In genomic region chr16:58490100-58490499, GRCh38 we compare ENCODE assay signal across 35 cellular contexts.
"Had no signal": no experiment of that assay in that cellular context is flagged by ENCODE, and none has a peak within 500 bp of the region (broad histone marks: within the 10 kb centered on the region; RNA-seq: fewer than 3 reads in every experiment).

No MANE protein-coding gene starts in this region.

- FAIRE-seq: K562 had no signal

- H3K27me3 ChIP-seq: brain microvascular endothelial cell, Peyer's patch had no signal

- H3K4me3 ChIP-seq: K562, Peyer's patch had no signal

- DNase-seq: activated B cell treated with CpG ODN at 0.5 μM for 24 hours; activated CD4-positive, alpha-beta memory T cell treated with anti-CD3 and anti-CD28 coated beads for 36 hours; activated CD4-positive, alpha-beta T cell treated with anti-CD3 and anti-CD28 coated beads for 4 hours; activated CD4-positive, alpha-beta T cell treated with anti-CD3 and anti-CD28 coated beads, Interleukin-2, amount 50 U/mL, for 1 hour; activated CD4-positive, CD25-positive, alpha-beta regulatory T cell treated with anti-CD3 and anti-CD28 coated beads, Interleukin-2, amount 50 U/mL, for 72 hours; activated CD8-positive, alpha-beta memory T cell treated with anti-CD3 and anti-CD28 coated beads, Interleukin-2, amount 50 U/mL, for 4 hours; activated gamma-delta T cell treated with Interleukin-2 at 50 U/mL for 16 hours; activated naive CD4-positive, alpha-beta T cell treated with anti-CD3 and anti-CD28 coated beads, Interleukin-2, amount 10 ng/mL, durations not matched to agents 7 days and 5 days; activated naive CD8-positive, alpha-beta T cell treated with anti-CD3 and anti-CD28 coated beads, Interleukin-2, amount 50 U/mL, for 24 hours; activated T-cell treated with anti-CD3 and anti-CD28 coated beads for 4 hours; activated T-cell treated with anti-CD3 and anti-CD28 coated beads, Interleukin-2, amount 50 U/mL, for 4 hours; anterior cingulate cortex; brain microvascular endothelial cell; NCI-H1092 treated with DMSO at 0.1 percent for 48 hours; NCI-H1417; NCI-H146; NCI-H187; NCI-H2081; NCI-H2171 treated with DMSO at 0.1 percent for 48 hours; NCI-H2227 treated with DMSO at 0.1 percent for 48 hours; NCI-H446; NCI-H510A treated with DMSO at 0.1 percent for 48 hours; NCI-H69; NCI-H82; NK-92 treated with Interleukin-12 subunit alpha and Interleukin-12 subunit beta, amount 100 ng/mL, for 24 hours; PC-3; Peyer's patch; Right ventricle myocardium superior; SW 1271; T-helper 1 cell; T-helper 2 cell; T-helper 9 cell had no signal

- H3K9me3 ChIP-seq: Peyer's patch had no signal

- H3K27ac ChIP-seq: brain microvascular endothelial cell, Peyer's patch, RWPE1, VCaP had no signal

- ATAC-seq: activated naive CD8-positive, alpha-beta T cell treated with anti-CD3 and anti-CD28 coated beads, Interleukin-2, amount 50 U/mL, for 24 hours; activated T-cell treated with anti-CD3 and anti-CD28 coated beads, Interleukin-2, amount 50 U/mL, for 4 hours; K562; PC-3 had no signal

- H3K36me3 ChIP-seq: brain microvascular endothelial cell, Peyer's patch had no signal
